Comparison of ENCODE assay signal across 1 cellular context in the genomic region with DNA sequence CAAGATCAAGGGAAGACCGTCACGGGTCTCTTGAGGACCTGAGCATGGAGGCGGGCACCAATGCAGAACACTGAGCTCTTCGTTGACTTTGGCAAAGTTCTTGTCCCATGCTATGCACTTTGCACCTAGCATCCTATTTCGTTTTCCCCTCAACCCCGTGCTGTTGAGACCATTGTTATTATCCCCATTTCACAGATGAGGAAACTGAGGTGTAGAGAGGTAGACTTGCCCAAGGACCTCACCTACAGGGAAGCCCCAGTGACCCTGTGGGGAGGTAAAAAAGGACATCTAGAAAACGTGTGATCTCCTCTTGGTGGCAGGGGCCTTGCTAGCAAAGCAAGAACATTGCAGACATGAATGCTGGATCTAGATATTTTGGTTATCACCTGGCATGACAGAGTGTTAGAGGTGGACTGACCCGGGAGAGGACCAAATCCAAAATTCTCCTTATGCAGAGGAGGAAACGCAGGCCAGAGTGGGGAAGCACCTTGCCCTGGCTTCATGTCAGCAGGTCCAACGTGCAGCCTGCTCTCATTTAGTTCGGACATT.
TF ChIP-seq lines count a peak whose summit lies in the region.

No MANE protein-coding gene starts in this region.

TF ChIP-seq in K562, 482 proteins besides CTCF, POLR2A, EP300 and RAD21:
- TF ChIP-seq BCOR (IDR thresholded peaks at IDR 0.05) (peak; percentile 56), RBM25 (IDR thresholded peaks at IDR 0.05; ENCODE audit: low read depth, low read length, severe bottlenecking) (peak; percentile 70), KDM1A (IDR thresholded peaks at IDR 0.05) (0 out of 4 replicates have a peak, but pooled peaks of 1 of the 2 experiments have one; percentile 27), FOS (IDR thresholded peaks at IDR 0.05; ENCODE audit: extremely low read depth, insufficient read length) (no peak)
TF ChIP-seq in K562: peak in this region for 3.
